In genomic region chr17:63707151-63707550, GRCh38 we compare ENCODE assay signal across 19 cellular contexts. TPM values are rescaled to one million over a fixed set of nuclear protein-coding genes. Genes with fewer than 3 reads are reported as not detected.
DNase-seq lines count a peak whose midpoint lies in the region; ATAC-seq and TF ChIP-seq lines count a peak whose summit lies in the region.
"Had no signal": no experiment of that assay in that cellular context is flagged by ENCODE, and none has a peak within 500 bp of the region (broad histone marks: within the 10 kb centered on the region; RNA-seq: fewer than 3 reads in every experiment).

No MANE protein-coding gene starts in this region.

- no peak overlapping the region for H3K4me3 ChIP-seq in upper lobe of right lung
- H3K4me3 ChIP-seq: heart right ventricle, PC-9, transverse colon had no signal

- no peaks in the 10 kb centered on the region for H3K27me3 ChIP-seq in upper lobe of right lung
- H3K27me3 ChIP-seq: heart right ventricle, transverse colon had no signal

- no peaks in the 10 kb centered on the region for H3K9me3 Mint-ChIP-seq in activated naive CD4-positive, alpha-beta T cell treated with anti-CD3 and anti-CD28 coated beads, Interleukin-2, amount 10 ng/mL, durations not matched to agents 7 days and 5 days
- no peaks in the 10 kb centered on the region for H3K9me3 Mint-ChIP-seq in activated naive CD4-positive, alpha-beta T cell treated with anti-CD3 and anti-CD28 coated beads, Interleukin-2, amount 50 U/mL, for 72 hours
- no peaks in the 10 kb centered on the region for H3K9me3 Mint-ChIP-seq in T-helper 2 cell treated with Interferon-gamma antibody and Interleukin-4, amounts not matched to agents 5 μg/mL and 100 μg/mL, for 36 hours
- no peaks in the 10 kb centered on the region for H3K9me3 Mint-ChIP-seq in effector memory CD8-positive, alpha-beta T cell
- H3K9me3 Mint-ChIP-seq: activated T-helper 2 cell treated with anti-CD3 and anti-CD28 coated beads, Interferon-gamma antibody, Interleukin-2, Interleukin-4, amounts not matched to agents 10 μg/mL and 5 μg/mL and 100 μg/mL, durations not matched to agents 14 hours and 24 hours and 36 hours; neural crest cell had no signal

- H3K9me3 ChIP-seq in upper lobe of right lung: no peaks in the 10 kb centered on the region
- H3K9me3 ChIP-seq: heart right ventricle, SK-N-SH, transverse colon had no signal

- H3K36me3 ChIP-seq in upper lobe of right lung: peaks cover 73% of the 10 kb centered on the region

- H3K27ac ChIP-seq in upper lobe of right lung: no peak overlapping the region
- H3K27ac ChIP-seq: PC-9, transverse colon had no signal

- no peak for ATAC-seq in activated naive CD4-positive, alpha-beta T cell treated with anti-CD3 and anti-CD28 coated beads, Interleukin-2, amount 50 U/mL, for 72 hours
- peak; percentile 71 for ATAC-seq in effector memory CD8-positive, alpha-beta T cell (replicated peaks)
- no peak for ATAC-seq in upper lobe of right lung
- ATAC-seq: heart right ventricle had no signal

- H3K4me1 Mint-ChIP-seq in activated naive CD4-positive, alpha-beta T cell treated with anti-CD3 and anti-CD28 coated beads, Interleukin-2, amount 10 ng/mL, durations not matched to agents 7 days and 5 days: peaks cover 81% of the 10 kb centered on the region
- peaks cover 58% of the 10 kb centered on the region for H3K4me1 Mint-ChIP-seq in T-helper 2 cell treated with Interferon-gamma antibody and Interleukin-4, amounts not matched to agents 5 μg/mL and 100 μg/mL, for 36 hours (ENCODE audit: low read depth)
- H3K4me1 Mint-ChIP-seq in effector memory CD8-positive, alpha-beta T cell (ENCODE audit: low read depth in 2 of 2): peaks cover 64% of the 10 kb centered on the region in 2 donors

- intact Hi-C loops in upper lobe of right lung (cut with DNase I): no loop called here

- peak overlapping the region; percentile 83 for H3K27ac Mint-ChIP-seq in activated naive CD4-positive, alpha-beta T cell treated with anti-CD3 and anti-CD28 coated beads, Interleukin-2, amount 10 ng/mL, durations not matched to agents 7 days and 5 days
- peak overlapping the region in 1 of 2 donors; percentile 69 for H3K27ac Mint-ChIP-seq in activated naive CD4-positive, alpha-beta T cell treated with anti-CD3 and anti-CD28 coated beads, Interleukin-2, amount 50 U/mL, for 72 hours
- H3K27ac Mint-ChIP-seq in T-helper 2 cell treated with Interferon-gamma antibody and Interleukin-4, amounts not matched to agents 5 μg/mL and 100 μg/mL, for 36 hours: peak overlapping the region; percentile 26
- H3K27ac Mint-ChIP-seq in effector memory CD8-positive, alpha-beta T cell: peak overlapping the region; percentile 87 to 90
- H3K27ac Mint-ChIP-seq: activated T-helper 2 cell treated with anti-CD3 and anti-CD28 coated beads, Interferon-gamma antibody, Interleukin-2, Interleukin-4, amounts not matched to agents 10 μg/mL and 5 μg/mL and 100 μg/mL, durations not matched to agents 14 hours and 24 hours and 36 hours had no signal

- H3K36me3 Mint-ChIP-seq in activated naive CD4-positive, alpha-beta T cell treated with anti-CD3 and anti-CD28 coated beads, Interleukin-2, amount 10 ng/mL, durations not matched to agents 7 days and 5 days: peaks cover 63% of the 10 kb centered on the region
- H3K36me3 Mint-ChIP-seq in activated naive CD4-positive, alpha-beta T cell treated with anti-CD3 and anti-CD28 coated beads, Interleukin-2, amount 50 U/mL, for 72 hours: peaks cover 21 to 23% of the 10 kb centered on the region in 2 donors
- H3K36me3 Mint-ChIP-seq in T-helper 2 cell treated with Interferon-gamma antibody and Interleukin-4, amounts not matched to agents 5 μg/mL and 100 μg/mL, for 36 hours (ENCODE audit: low read depth): peaks cover 58% of the 10 kb centered on the region
- peaks cover 35% of the 10 kb centered on the region for H3K36me3 Mint-ChIP-seq in effector memory CD8-positive, alpha-beta T cell (ENCODE audit: insufficient read depth)

- H3K27me3 Mint-ChIP-seq in activated naive CD4-positive, alpha-beta T cell treated with anti-CD3 and anti-CD28 coated beads, Interleukin-2, amount 10 ng/mL, durations not matched to agents 7 days and 5 days: no peaks in the 10 kb centered on the region
- H3K27me3 Mint-ChIP-seq in T-helper 2 cell treated with Interferon-gamma antibody and Interleukin-4, amounts not matched to agents 5 μg/mL and 100 μg/mL, for 36 hours (ENCODE audit: low read depth): no peaks in the 10 kb centered on the region
- no peaks in the 10 kb centered on the region for H3K27me3 Mint-ChIP-seq in effector memory CD8-positive, alpha-beta T cell

- no peak for DNase-seq in activated naive CD4-positive, alpha-beta T cell treated with anti-CD3 and anti-CD28 coated beads, Interleukin-2, amount 10 ng/mL, durations not matched to agents 7 days and 5 days
- no peak for DNase-seq in activated naive CD4-positive, alpha-beta T cell treated with anti-CD3 and anti-CD28 coated beads, Interleukin-2, amount 50 U/mL, for 72 hours (ENCODE audit: low spot score in 2 of 2)
- DNase-seq in T-helper 2 cell treated with Interferon-gamma antibody and Interleukin-4, amounts not matched to agents 5 μg/mL and 100 μg/mL, for 36 hours (ENCODE audit: low spot score): no peak
- peak in 2 of 3 experiments; percentile 30 to 45 for DNase-seq in effector memory CD8-positive, alpha-beta T cell
- DNase-seq in upper lobe of right lung (peak; percentile 48), NCI-H82 treated with DMSO at 0.1 percent for 48 hours (lab: John Stamatoyannopoulos, UW; ENCODE audit: unreplicated experiment) (no peak), SHP77 (lab: John Stamatoyannopoulos, UW) (no peak), GM19238 (ENCODE audit: insufficient read length, low spot score) (no peak)
- DNase-seq: Calu3, heart right ventricle, kidney, mesendoderm, NCI-H1436 treated with DMSO at 0.1 percent for 48 hours, NCI-H748 treated with DMSO at 0.1 percent for 48 hours, PC-9, SK-N-SH, transverse colon had no signal

- peak overlapping the region; percentile 38 for H3K4me3 Mint-ChIP-seq in activated naive CD4-positive, alpha-beta T cell treated with anti-CD3 and anti-CD28 coated beads, Interleukin-2, amount 10 ng/mL, durations not matched to agents 7 days and 5 days
- peak overlapping the region; percentile 18 for H3K4me3 Mint-ChIP-seq in T-helper 2 cell treated with Interferon-gamma antibody and Interleukin-4, amounts not matched to agents 5 μg/mL and 100 μg/mL, for 36 hours
- H3K4me3 Mint-ChIP-seq in effector memory CD8-positive, alpha-beta T cell: peak overlapping the region; percentile 70 to 76
- H3K4me3 Mint-ChIP-seq: neural crest cell had no signal

- TF ChIP-seq CTCF in upper lobe of right lung (IDR thresholded peaks at IDR 0.05): no peak

- CTCF ChIA-PET in activated naive CD4-positive, alpha-beta T cell treated with anti-CD3 and anti-CD28 coated beads, Interleukin-2, amount 10 ng/mL, durations not matched to agents 7 days and 5 days (lab: Charles Lee): interaction anchor here (1.0 to 2.8 kb wide), 3 partner anchors 10 to 281 kb away, joined by 3 to 14 read pairs (median 3); no protein-coding TSS in a partner anchor

- peaks cover 10% of the 10 kb centered on the region for H3K4me1 ChIP-seq in upper lobe of right lung
- H3K4me1 ChIP-seq: transverse colon had no signal

RNA-seq across cellular contexts. Expression of gene LIMD2, which starts 7.2 kb away (rescaled TPM):
- total RNA-seq in activated naive CD4-positive, alpha-beta T cell treated with anti-CD3 and anti-CD28 coated beads, Interleukin-2, amount 50 U/mL, for 72 hours: 100 to 1,000 TPM in 1 of 2 donors, 10 to 100 TPM in 1; 76.7 to 166 TPM
- 22.9 TPM for total RNA-seq in upper lobe of right lung

RNA-seq across cellular contexts. Expression of gene STRADA, which starts 34.4 kb away (rescaled TPM):
- total RNA-seq in activated naive CD4-positive, alpha-beta T cell treated with anti-CD3 and anti-CD28 coated beads, Interleukin-2, amount 50 U/mL, for 72 hours: 100 to 1,000 TPM in 1 of 2 donors, 10 to 100 TPM in 1; 68.3 to 112 TPM
- 30.2 TPM for total RNA-seq in upper lobe of right lung

Comparison
In these comparisons a context has a peak if more than half of its experiments do, and no peak if none do; other contexts are left out.
1. DNase-seq: peak in effector memory CD8-positive, alpha-beta T cell (2 of 3) and upper lobe of right lung (single experiment); none in activated naive CD4-positive, alpha-beta T cell treated with anti-CD3 and anti-CD28 coated beads, Interleukin-2, amount 10 ng/mL, durations not matched to agents 7 days and 5 days (single experiment), activated naive CD4-positive, alpha-beta T cell treated with anti-CD3 and anti-CD28 coated beads, Interleukin-2, amount 50 U/mL, for 72 hours (0 of 2), T-helper 2 cell treated with Interferon-gamma antibody and Interleukin-4, amounts not matched to agents 5 μg/mL and 100 μg/mL, for 36 hours (single experiment), NCI-H82 treated with DMSO at 0.1 percent for 48 hours (single experiment), SHP77 (0 of 2) and GM19238 (single experiment).
2. H3K4me3 Mint-ChIP-seq: peak in every context shown above with its lines; median percentile 73 in effector memory CD8-positive, alpha-beta T cell; 38 in activated naive CD4-positive, alpha-beta T cell treated with anti-CD3 and anti-CD28 coated beads, Interleukin-2, amount 10 ng/mL, durations not matched to agents 7 days and 5 days; 18 in T-helper 2 cell treated with Interferon-gamma antibody and Interleukin-4, amounts not matched to agents 5 μg/mL and 100 μg/mL, for 36 hours.